ENCODE assay signal across 1 cellular context in genomic region chr11:93225642-93226041, GRCh38.
A peak's percentile ranks its signal among the peaks of the same experiment; 100 is the strongest.
TF ChIP-seq lines count a peak whose summit lies in the region.

No MANE protein-coding gene starts in this region.

TF ChIP-seq in IMR-90, 13 proteins besides CTCF, POLR2A, EP300 and RAD21:
- peak; percentile 50 for TF ChIP-seq SMC3 (IDR thresholded peaks at IDR 0.05; ENCODE audit: low read depth, low read length)
- TF ChIP-seq CEBPB (IDR thresholded peaks at IDR 0.05; ENCODE audit: low read depth, low read length) = no peak
TF ChIP-seq in IMR-90: peak in this region for 1.
